In the genomic region with DNA sequence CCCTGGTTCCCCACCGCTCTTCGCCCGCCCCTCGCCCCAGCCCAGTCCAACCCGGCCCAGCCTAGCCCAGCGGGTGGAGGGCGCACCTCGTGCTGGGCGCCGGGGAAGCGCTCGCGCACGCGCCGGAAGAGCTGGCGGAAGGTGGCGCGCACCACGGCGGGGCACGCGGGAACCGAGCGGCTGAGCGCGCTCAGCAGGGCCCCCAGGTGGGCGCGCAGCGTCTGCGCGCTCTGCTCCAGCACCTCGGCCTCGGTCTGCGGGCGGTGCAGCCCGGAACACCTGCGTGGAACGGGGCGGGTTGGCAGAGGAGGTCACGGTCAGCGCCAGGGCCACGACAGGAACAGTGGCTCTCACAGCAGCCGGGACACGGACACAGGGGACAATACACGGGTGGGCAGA, we compare ENCODE assay signal across 9 cellular contexts. TPM values are rescaled to one million over a fixed set of nuclear protein-coding genes. Genes with fewer than 3 reads are reported as not detected.
A peak's percentile ranks its signal among the peaks of the same experiment; 100 is the strongest.
DNase-seq lines count a peak whose midpoint lies in the region; TF ChIP-seq lines count a peak whose summit lies in the region.
"Not testable (repeated sequence)": the region's sequence is repeated elsewhere in the genome, so short reads cannot be mapped to it uniquely, and the experiment has no call there.
"Had no signal": no experiment of that assay in that cellular context is flagged by ENCODE, and none has a peak within 500 bp of the region (broad histone marks: within the 10 kb centered on the region; RNA-seq: fewer than 3 reads in every experiment).

No MANE protein-coding gene starts in this region.

- peak overlapping the region; percentile 53 for H3K4me3 ChIP-seq in GM12864 (ENCODE audit: low read depth, low read length)
- H3K4me3 ChIP-seq in H7 (ENCODE audit: insufficient read depth, low read depth, low read length): peak overlapping the region; percentile 25

- not testable (repeated sequence) for H3K27ac Mint-ChIP-seq in glutamatergic neuron (ENCODE audit: unreplicated experiment); osteocyte (ENCODE audit: unreplicated experiment)

- DNase-seq in GM12864 (ENCODE audit: low read depth); H7; osteocyte (ENCODE audit: extremely low spot score, unreplicated experiment): not testable (repeated sequence)
- DNase-seq in T-helper 2 cell: peak; percentile 38 to 86 (median 58)
- peak; percentile 76 for DNase-seq in activated naive CD4-positive, alpha-beta T cell treated with anti-CD3 and anti-CD28 coated beads, Interleukin-2, amount 50 U/mL, for 16 hours
- peak; percentile 41 for DNase-seq in glutamatergic neuron
- peak; percentile 3 for DNase-seq in superior temporal gyrus (ENCODE audit: extremely low spot score)

- not testable (repeated sequence) for H3K36me3 ChIP-seq in H7 (replicated peaks; ENCODE audit: control insufficient read depth, insufficient read depth, low read length); KOPT-K1 (ENCODE audit: insufficient read depth, low read length)

- not testable (repeated sequence) for H3K9me3 ChIP-seq in KOPT-K1 (ENCODE audit: insufficient read depth, low read length, poor library complexity, severe bottlenecking)

- H3K4me1 Mint-ChIP-seq in glutamatergic neuron (ENCODE audit: low read depth, unreplicated experiment): not testable (repeated sequence)
- H3K4me1 Mint-ChIP-seq in osteocyte (ENCODE audit: unreplicated experiment): peaks cover 12% of the 10 kb centered on the region

- H3K4me3 Mint-ChIP-seq in glutamatergic neuron (ENCODE audit: unreplicated experiment); osteocyte (ENCODE audit: unreplicated experiment): not testable (repeated sequence)

- H3K27me3 Mint-ChIP-seq in glutamatergic neuron (ENCODE audit: unreplicated experiment): peaks cover 12% of the 10 kb centered on the region
- H3K27me3 Mint-ChIP-seq in osteocyte (ENCODE audit: unreplicated experiment): not testable (repeated sequence)

- H3K27me3 ChIP-seq in H7 (ENCODE audit: control insufficient read depth, insufficient read depth, low read length): not testable (repeated sequence)

- peak overlapping the region; percentile 57 for H3K27ac ChIP-seq in KOPT-K1 (ENCODE audit: low read depth, low read length, poor library complexity, severe bottlenecking)

- H3K36me3 Mint-ChIP-seq in glutamatergic neuron (ENCODE audit: unreplicated experiment); osteocyte (ENCODE audit: unreplicated experiment): not testable (repeated sequence)

- peaks cover 16% of the 10 kb centered on the region for H3K9me3 Mint-ChIP-seq in glutamatergic neuron (ENCODE audit: unreplicated experiment)
- H3K9me3 Mint-ChIP-seq in osteocyte (ENCODE audit: unreplicated experiment): not testable (repeated sequence)

- peak; percentile 36 for TF ChIP-seq CTCF in GM12864 (IDR thresholded peaks at IDR 0.05; ENCODE audit: low read depth, low read length, missing control alignments)
- TF ChIP-seq CTCF in glutamatergic neuron (IDR thresholded peaks at IDR 0.05; ENCODE audit: partially characterized antibody, unreplicated experiment): not testable (repeated sequence)
- peak; percentile 23 for TF ChIP-seq CTCF in osteocyte (IDR thresholded peaks at IDR 0.05)

RNA-seq across cellular contexts. Expression of gene DBNL, which starts 4.0 kb away (rescaled TPM):
- total RNA-seq in H7 (2014; rRNA removed; shearing (Covaris generic)): 43.0 and 63.8 TPM in 2 replicates
- 154 TPM for total RNA-seq in glutamatergic neuron (ENCODE audit: unreplicated experiment)
- total RNA-seq in osteocyte: 94.5 and 106 TPM in 2 replicates

RNA-seq across cellular contexts. Expression of gene PGAM2, which starts 24.9 kb away (rescaled TPM):
- 2.7 and 4.5 TPM in 2 replicates for total RNA-seq in H7 (2014; rRNA removed; shearing (Covaris generic))
- total RNA-seq in glutamatergic neuron (ENCODE audit: unreplicated experiment) (13.3 TPM), osteocyte (0.97 TPM in 1 of 2 replicates, not detected in the other)

RNA-seq across cellular contexts. Expression of gene POLM, which starts 41.8 kb away (rescaled TPM):
- 16.9 and 17.0 TPM in 2 replicates for total RNA-seq in H7 (2014; rRNA removed; shearing (Covaris generic))
- total RNA-seq in glutamatergic neuron (ENCODE audit: unreplicated experiment) (28.8 TPM), osteocyte (29.3 and 31.9 TPM in 2 replicates)

RNA-seq across cellular contexts. Expression of gene SPDYE1, which starts 42.8 kb away (rescaled TPM):
- total RNA-seq in H7 (2014; rRNA removed; shearing (Covaris generic)): not detected in 2 replicates
- total RNA-seq in glutamatergic neuron (ENCODE audit: unreplicated experiment) (not detected), osteocyte (not detected in 2 replicates)
- total RNA-seq: T-helper 1 cell treated with Interleukin-12 subunit alpha and Interleukin-12 subunit beta and Interleukin-4 antibody, amounts not matched to agents 30 ng/mL and 1 ng/mL, for 36 hours had no signal
